In genomic region chr15:66193066-66193465, GRCh38 we compare ENCODE assay signal across 1 cellular context.
A peak's percentile ranks its signal among the peaks of the same experiment; 100 is the strongest.
TF ChIP-seq lines count a peak whose summit lies in the region.

No MANE protein-coding gene starts in this region.

TF ChIP-seq in HEK293, 187 proteins besides CTCF, POLR2A, EP300 and RAD21 (continued from another document):
- 0 out of 2 replicates have a peak, but pooled peaks have one; percentile 18 for TF ChIP-seq PRDM10 (tag by site-specific recombination; IDR thresholded peaks at IDR 0.05)
